1 cellular context compared by ENCODE assay signal in genomic region chr15:65837301-65838283, GRCh38.
TF ChIP-seq lines count a peak whose summit lies in the region.

No MANE protein-coding gene starts in this region.

TF ChIP-seq in K562, 482 proteins besides CTCF, POLR2A, EP300 and RAD21 (continues in another document):
- TF ChIP-seq ETV6 (IDR thresholded peaks at IDR 0.05; ENCODE audit: borderline replicate concordance in 1 of 2, low read depth in 2 of 2, low read length in 1 of 2), result peak; percentile 78 to 89; a peak in 3 of 4 replicates
- no peak for TF ChIP-seq ETV6 (CRISPR knock-in tag; IDR thresholded peaks at IDR 0.05; ENCODE audit: borderline replicate concordance)
- TF ChIP-seq NCOR1 (IDR thresholded peaks at IDR 0.05), result peak; percentile 59; the same call in 1 of the 2 replicates
- TF ChIP-seq ETV1 (tag; conservative IDR thresholded peaks at IDR 0.05; ENCODE audit: low read depth), result peak; percentile 64
- TF ChIP-seq ZNF449 (CRISPR knock-in tag; IDR thresholded peaks at IDR 0.05), result 0 out of 2 replicates have a peak, but pooled peaks have one; percentile 39
- no peak for TF ChIP-seq NR2C2 (CRISPR knock-in tag; IDR thresholded peaks at IDR 0.05)
- TF ChIP-seq NR2C2 (tag; IDR thresholded peaks at IDR 0.05), result 0 out of 2 replicates have a peak, but pooled peaks have one; percentile 8
- no peak for TF ChIP-seq NFE2L1 (tag; IDR thresholded peaks at IDR 0.05; ENCODE audit: borderline replicate concordance, low read depth)
- TF ChIP-seq PATZ1 (CRISPR knock-in tag; IDR thresholded peaks at IDR 0.05; ENCODE audit: borderline replicate concordance), result no peak
- no peak for TF ChIP-seq ZNF133 (CRISPR knock-in tag; IDR thresholded peaks at IDR 0.05)
- TF ChIP-seq MLX (CRISPR knock-in tag; conservative IDR thresholded peaks at IDR 0.05), result no peak
- no peak for TF ChIP-seq PTRF (tag; IDR thresholded peaks at IDR 0.05)
- TF ChIP-seq ZNF143 (CRISPR knock-in tag; IDR thresholded peaks at IDR 0.05), result no peak
- TF ChIP-seq ELF4 (CRISPR knock-in tag; IDR thresholded peaks at IDR 0.05), result peak; percentile 96
- TF ChIP-seq CC2D1A (IDR thresholded peaks at IDR 0.05), result peak; percentile 72
- TF ChIP-seq, protein P1, sequence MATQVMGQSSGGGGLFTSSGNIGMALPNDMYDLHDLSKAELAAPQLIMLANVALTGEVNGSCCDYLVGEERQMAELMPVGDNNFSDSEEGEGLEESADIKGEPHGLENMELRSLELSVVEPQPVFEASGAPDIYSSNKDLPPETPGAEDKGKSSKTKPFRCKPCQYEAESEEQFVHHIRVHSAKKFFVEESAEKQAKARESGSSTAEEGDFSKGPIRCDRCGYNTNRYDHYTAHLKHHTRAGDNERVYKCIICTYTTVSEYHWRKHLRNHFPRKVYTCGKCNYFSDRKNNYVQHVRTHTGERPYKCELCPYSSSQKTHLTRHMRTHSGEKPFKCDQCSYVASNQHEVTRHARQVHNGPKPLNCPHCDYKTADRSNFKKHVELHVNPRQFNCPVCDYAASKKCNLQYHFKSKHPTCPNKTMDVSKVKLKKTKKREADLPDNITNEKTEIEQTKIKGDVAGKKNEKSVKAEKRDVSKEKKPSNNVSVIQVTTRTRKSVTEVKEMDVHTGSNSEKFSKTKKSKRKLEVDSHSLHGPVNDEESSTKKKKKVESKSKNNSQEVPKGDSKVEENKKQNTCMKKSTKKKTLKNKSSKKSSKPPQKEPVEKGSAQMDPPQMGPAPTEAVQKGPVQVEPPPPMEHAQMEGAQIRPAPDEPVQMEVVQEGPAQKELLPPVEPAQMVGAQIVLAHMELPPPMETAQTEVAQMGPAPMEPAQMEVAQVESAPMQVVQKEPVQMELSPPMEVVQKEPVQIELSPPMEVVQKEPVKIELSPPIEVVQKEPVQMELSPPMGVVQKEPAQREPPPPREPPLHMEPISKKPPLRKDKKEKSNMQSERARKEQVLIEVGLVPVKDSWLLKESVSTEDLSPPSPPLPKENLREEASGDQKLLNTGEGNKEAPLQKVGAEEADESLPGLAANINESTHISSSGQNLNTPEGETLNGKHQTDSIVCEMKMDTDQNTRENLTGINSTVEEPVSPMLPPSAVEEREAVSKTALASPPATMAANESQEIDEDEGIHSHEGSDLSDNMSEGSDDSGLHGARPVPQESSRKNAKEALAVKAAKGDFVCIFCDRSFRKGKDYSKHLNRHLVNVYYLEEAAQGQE (CRISPR knock-in tag; IDR thresholded peaks at IDR 0.05; ENCODE audit: low read depth), result no peak
- peak; percentile 50; the same call in 1 of the 2 replicates for TF ChIP-seq CXXC5 (CRISPR knock-in tag; IDR thresholded peaks at IDR 0.05)
- peak; percentile 71 for TF ChIP-seq ELF1 (tag; IDR thresholded peaks at IDR 0.05)
- no peak for TF ChIP-seq JUND (IDR thresholded peaks at IDR 0.05; ENCODE audit: borderline replicate concordance, low read depth, low read length)
- TF ChIP-seq JUND (tag; IDR thresholded peaks at IDR 0.05; ENCODE audit: borderline replicate concordance, low read depth, low read length), result peak; percentile 65; the same call in 2 of the 3 replicates
- TF ChIP-seq POLR3G (IDR thresholded peaks at IDR 0.05; ENCODE audit: extremely low read depth, insufficient read length, insufficient replicate concordance), result no peak
- no peak for TF ChIP-seq ZNF277 (CRISPR knock-in tag; IDR thresholded peaks at IDR 0.05; ENCODE audit: borderline replicate concordance)
- no peak for TF ChIP-seq MCM2 (IDR thresholded peaks at IDR 0.05; ENCODE audit: low read depth)
- no peak for TF ChIP-seq CREB1 (IDR thresholded peaks at IDR 0.05)
- TF ChIP-seq CREB1 (CRISPR knock-in tag; IDR thresholded peaks at IDR 0.05), result no peak
- no peak for TF ChIP-seq IFI16 (CRISPR knock-in tag; IDR thresholded peaks at IDR 0.05)
- no peak for TF ChIP-seq TAF1 (IDR thresholded peaks at IDR 0.05; ENCODE audit: control insufficient read depth, extremely low read depth, insufficient read depth, low read length, severe bottlenecking)
- TF ChIP-seq ZBTB2 (IDR thresholded peaks at IDR 0.05), result peak; percentile 85; the same call in 1 of the 2 replicates
- TF ChIP-seq MGA (IDR thresholded peaks at IDR 0.05), result 0 out of 2 replicates have a peak, but pooled peaks have one; percentile 35
- TF ChIP-seq STAT5A (IDR thresholded peaks at IDR 0.05; ENCODE audit: borderline replicate concordance, low read length), result no peak
- peak in 1 of 2 experiments; percentile 72; a peak in 2 of 4 replicates for TF ChIP-seq TRIM24 (IDR thresholded peaks at IDR 0.05)
- peak; percentile 92 for TF ChIP-seq OTX1 (CRISPR knock-in tag; IDR thresholded peaks at IDR 0.05)
